8 cellular contexts compared by ENCODE assay signal in genomic region chr19:8615813-8616596, GRCh38. TPM values are rescaled to one million over a fixed set of nuclear protein-coding genes. Genes with fewer than 3 reads are reported as not detected.
DNase-seq lines count a peak whose midpoint lies in the region; ATAC-seq and TF ChIP-seq lines count a peak whose summit lies in the region.

No MANE protein-coding gene starts in this region.

- ATAC-seq in body of pancreas (peak; percentile 45), HG03175 (IDR thresholded peaks at IDR 0.05; ENCODE audit: unreplicated experiment) (no peak)

- intact Hi-C loops in CD4-positive, alpha-beta memory T cell (cut with micrococcal nuclease): loop anchor here (1.0 kb wide), 1 partner anchor 36 kb away; no protein-coding TSS in a partner anchor
- intact Hi-C loops in body of pancreas (cut with DNase I): no loop called here

- POLR2A ChIA-PET in CD4-positive, alpha-beta memory T cell (lab: Charles Lee; ENCODE audit: partially characterized antibody): interaction anchor here (0.6 to 1.4 kb wide), 2 partner anchors 22 to 29 kb away, joined by 3 read pairs; no protein-coding TSS in a partner anchor

- H3K4me1 Mint-ChIP-seq in CD4-positive, alpha-beta memory T cell: peaks cover 9 to 27% (median 17%) of the 10 kb centered on the region in 4 donors

- no peak for TF ChIP-seq POLR2A in body of pancreas (IDR thresholded peaks at IDR 0.05)

- H3K36me3 ChIP-seq in CD4-positive, alpha-beta memory T cell (ENCODE audit: insufficient read depth, low read length): no peaks in the 10 kb centered on the region
- H3K36me3 ChIP-seq in body of pancreas (replicated peaks in 1 of 2; ENCODE audit: insufficient read depth in 1 of 2, low read depth in 2 of 2): no peaks in the 10 kb centered on the region

- H3K9me3 ChIP-seq in CD4-positive, alpha-beta memory T cell (ENCODE audit: control insufficient read depth in 1 of 2, low read length in 2 of 2): no peaks in the 10 kb centered on the region
- H3K9me3 ChIP-seq in body of pancreas: no peaks in the 10 kb centered on the region

- DNase-seq in CD4-positive, alpha-beta memory T cell: peak; percentile 51 to 63 (median 56)
- DNase-seq in HuH-7 (ENCODE audit: low spot score) (peak; percentile 61), T-helper 9 cell (peak; percentile 64), body of pancreas (peak; percentile 29 to 60 (median 55)), islet precursor cell (peak; percentile 73), NCI-H524 treated with DMSO at 0.1 percent for 48 hours (lab: John Stamatoyannopoulos, UW) (no peak)
- peak; percentile 35 to 57 (median 37) for DNase-seq in stimulated activated CD4-positive, alpha-beta T cell treated with anti-CD3 and anti-CD28 coated beads, TNF-alpha, amount 100 ng/mL, for 48 hours (ENCODE audit: low read depth in 3 of 3)

- WGBS in body of pancreas, 2 donors: 25 to 31% methylated on average over 17 to 23 of the region's 23 CpGs

- no peak overlapping the region for H3K27ac ChIP-seq in CD4-positive, alpha-beta memory T cell (ENCODE audit: low read depth, low read length)
- H3K27ac ChIP-seq in body of pancreas: no peak overlapping the region

- peak overlapping the region in 4 of 8 donors; percentile 22 to 64 (median 44) for H3K4me3 Mint-ChIP-seq in CD4-positive, alpha-beta memory T cell

- peaks cover 0 to 1% (median 0%) of the 10 kb centered on the region in 8 donors for H3K9me3 Mint-ChIP-seq in CD4-positive, alpha-beta memory T cell

- H3K27me3 ChIP-seq in CD4-positive, alpha-beta memory T cell (ENCODE audit: insufficient read depth, low read length): no peaks in the 10 kb centered on the region
- H3K27me3 ChIP-seq in body of pancreas: no peaks in the 10 kb centered on the region

- no peak overlapping the region for H3K4me3 ChIP-seq in CD4-positive, alpha-beta memory T cell (ENCODE audit: low read length in 2 of 2)
- H3K4me3 ChIP-seq in body of pancreas: no peak overlapping the region

- peaks cover 20% of the 10 kb centered on the region for H3K4me1 ChIP-seq in CD4-positive, alpha-beta memory T cell (ENCODE audit: insufficient read depth, low read length)
- peaks cover 6% of the 10 kb centered on the region for H3K4me1 ChIP-seq in body of pancreas

- peaks cover 0 to 2% of the 10 kb centered on the region in 2 donors for H3K36me3 Mint-ChIP-seq in CD4-positive, alpha-beta memory T cell

- H3K27ac Mint-ChIP-seq in CD4-positive, alpha-beta memory T cell: peak overlapping the region in 6 of 7 donors; percentile 11 to 57 (median 46)

- CTCF ChIA-PET in CD4-positive, alpha-beta memory T cell (lab: Charles Lee; ENCODE audit: partially characterized antibody): interaction anchor here (0.7 to 3.4 kb wide), 14 partner anchors 11 to 1982 kb away, joined by 3 to 14 read pairs (median 4); partner anchors contain the start of gene MARCHF2

- H3K27me3 Mint-ChIP-seq in CD4-positive, alpha-beta memory T cell: peaks cover 3 to 8% of the 10 kb centered on the region in 2 donors

- TF ChIP-seq CTCF in body of pancreas (IDR thresholded peaks at IDR 0.05): peak; percentile 33 to 89 (median 71)

RNA-seq across cellular contexts. Expression of gene ADAMTS10, which starts 5.5 kb away (rescaled TPM):
- total RNA-seq in CD4-positive, alpha-beta memory T cell: 10 to 100 TPM; 66.0 to 67.2 TPM
- polyA plus RNA-seq in CD4-positive, alpha-beta memory T cell: 1 to 10 TPM in 1 of 2 donors, under 1 TPM in 1; 0.59 to 2.2 TPM
- total RNA-seq in body of pancreas: 10 to 100 TPM; 19.1 to 36.6 TPM

RNA-seq across cellular contexts. Expression of gene NFILZ, which starts 14.4 kb away (rescaled TPM):
- total RNA-seq in CD4-positive, alpha-beta memory T cell: not detected
- polyA plus RNA-seq in CD4-positive, alpha-beta memory T cell: not detected
- not detected for total RNA-seq in body of pancreas

RNA-seq across cellular contexts. Expression of gene MYO1F, which starts 38.8 kb away (rescaled TPM):
- total RNA-seq in CD4-positive, alpha-beta memory T cell: 100 to 1,000 TPM; 329 to 359 TPM
- 100 to 1,000 TPM in 1 of 2 donors, 10 to 100 TPM in 1; 35.9 to 112 TPM for polyA plus RNA-seq in CD4-positive, alpha-beta memory T cell
- 1 to 10 TPM; 2.0 to 8.0 TPM for total RNA-seq in body of pancreas

Comparison
In these comparisons a context has a peak if more than half of its experiments do, and no peak if none do; other contexts are left out.
1. RNA of gene MYO1F, which starts 38.8 kb away (total RNA-seq): 329 to 359 TPM in CD4-positive, alpha-beta memory T cell; 2.0 to 8.0 TPM in body of pancreas; every median in the first group is over 10 times any median in the second.